ENCODE assay signal across 9 cellular contexts in the genomic region with DNA sequence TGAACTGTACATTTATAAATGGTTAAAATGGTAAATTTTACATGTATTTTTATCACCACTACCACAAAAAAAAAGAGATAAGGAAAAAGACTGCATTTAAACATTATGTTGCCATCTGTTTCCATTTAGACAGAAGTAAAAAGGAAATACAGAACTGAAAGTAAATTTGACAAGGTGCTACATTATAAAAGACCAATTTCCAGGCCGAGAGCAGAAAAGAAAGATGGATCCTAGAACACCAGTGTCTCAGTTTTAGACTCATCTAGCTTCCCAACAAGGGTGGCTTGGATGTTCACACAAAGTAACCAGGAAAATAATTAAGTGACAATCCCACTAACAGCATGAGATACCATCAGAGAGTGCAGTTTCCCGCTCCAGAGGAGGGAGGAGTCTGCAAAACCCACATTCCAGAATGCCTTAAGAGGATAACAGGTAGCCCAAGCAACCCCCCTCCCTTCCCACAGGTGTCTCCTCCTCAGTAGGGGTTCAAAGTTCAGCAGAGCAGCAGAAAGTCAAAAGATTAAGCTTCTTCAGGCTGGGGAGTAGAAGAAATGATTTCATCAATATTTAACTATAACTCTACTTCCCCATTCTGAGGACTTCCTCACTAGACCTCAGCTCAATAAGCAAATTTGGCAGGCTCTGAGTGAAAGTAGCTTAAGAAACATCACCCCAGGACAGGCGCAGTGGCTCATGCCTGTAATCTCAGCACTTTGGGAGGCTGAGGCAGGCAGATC. TPM values are rescaled to one million over a fixed set of nuclear protein-coding genes. Genes with fewer than 3 reads are reported as not detected.
DNase-seq lines count a peak whose midpoint lies in the region; ATAC-seq and TF ChIP-seq lines count a peak whose summit lies in the region.
"Had no signal": no experiment of that assay in that cellular context is flagged by ENCODE, and none has a peak within 500 bp of the region (broad histone marks: within the 10 kb centered on the region; RNA-seq: fewer than 3 reads in every experiment).

No MANE protein-coding gene starts in this region.

- TF ChIP-seq CTCF in CD8-positive, alpha-beta T cell (IDR thresholded peaks at IDR 0.05), result no peak
- no peak for TF ChIP-seq CTCF in thyroid gland (IDR thresholded peaks at IDR 0.05)

- peak overlapping the region; percentile 21 for H3K27ac ChIP-seq in CD8-positive, alpha-beta T cell (ENCODE audit: low read depth, low read length)
- H3K27ac ChIP-seq in thyroid gland, result no peak overlapping the region

- no peaks in the 10 kb centered on the region for H3K27me3 Mint-ChIP-seq in CD8-positive, alpha-beta T cell (ENCODE audit: low read depth)
- no peaks in the 10 kb centered on the region for H3K27me3 Mint-ChIP-seq in activated naive CD8-positive, alpha-beta T cell treated with anti-CD3 and anti-CD28 coated beads for 36 hours

- peak overlapping the region; percentile 77 for H3K4me3 Mint-ChIP-seq in CD8-positive, alpha-beta T cell
- H3K4me3 Mint-ChIP-seq in activated naive CD8-positive, alpha-beta T cell treated with anti-CD3 and anti-CD28 coated beads for 36 hours, result peak overlapping the region; percentile 100

- no peaks in the 10 kb centered on the region for H3K27me3 ChIP-seq in CD8-positive, alpha-beta T cell (ENCODE audit: insufficient read depth, low read length)
- H3K27me3 ChIP-seq in mononuclear cell (ENCODE audit: insufficient read depth, low read length), result no peaks in the 10 kb centered on the region
- no peaks in the 10 kb centered on the region for H3K27me3 ChIP-seq in thyroid gland

- intact Hi-C loops in CD8-positive, alpha-beta T cell (cut with DNase I, micrococcal nuclease), result loop anchor here (5.0 to 10.0 kb wide), 2 partner anchors 375 to 377 kb away; a partner anchor contains a TSS
- intact Hi-C loops in thyroid gland (cut with DNase I), result loop anchor here (5.0 kb wide), 1 partner anchor 42 kb away; a partner anchor contains a TSS

- peak overlapping the region; percentile 47 for H3K4me3 ChIP-seq in CD8-positive, alpha-beta T cell (ENCODE audit: low read depth, low read length)
- H3K4me3 ChIP-seq in mononuclear cell (ENCODE audit: low read length) (peak overlapping the region; percentile 37), thyroid gland (replicated peaks in 1 of 3) (no peak overlapping the region)

- no peak for DNase-seq in CD8-positive, alpha-beta T cell
- DNase-seq in KBM-7 (peak; percentile 81), DMS114 treated with DMSO at 0.1 percent for 48 hours (lab: John Stamatoyannopoulos, UW; ENCODE audit: unreplicated experiment) (no peak), thyroid gland (no peak)
- no peak for DNase-seq in activated naive CD8-positive, alpha-beta T cell treated with anti-CD3 and anti-CD28 coated beads for 36 hours
- DNase-seq: NCI-H526 had no signal

- TF ChIP-seq POLR2A in thyroid gland (IDR thresholded peaks at IDR 0.05), result no peak

- no peak for ATAC-seq in CD8-positive, alpha-beta T cell
- ATAC-seq in HG02981 (IDR thresholded peaks at IDR 0.05; ENCODE audit: unreplicated experiment) (no peak), HG02678 (IDR thresholded peaks at IDR 0.05; ENCODE audit: unreplicated experiment) (no peak)

- in situ Hi-C loops in KBM-7 (cut with MboI; ENCODE audit: low pct_unique_long_range_greater_than_20kb, low sequenced_read_pairs), result no loop called here

- 74 to 77% methylated on average over 3 of the region's 3 CpGs for WGBS in thyroid gland, 2 donors

- H3K36me3 ChIP-seq in CD8-positive, alpha-beta T cell (ENCODE audit: insufficient read depth, low read length), result peaks cover 9% of the 10 kb centered on the region
- peaks cover 0 to 5% of the 10 kb centered on the region in 2 donors for H3K36me3 ChIP-seq in thyroid gland

- POLR2A ChIA-PET in CD8-positive, alpha-beta T cell (lab: Charles Lee), result interaction anchor here (3.4 to 3.7 kb wide), 2 partner anchors 22 to 189 kb away, joined by 15 to 21 read pairs; a partner anchor contains a TSS

- peaks cover 73% of the 10 kb centered on the region for H3K4me1 Mint-ChIP-seq in CD8-positive, alpha-beta T cell (ENCODE audit: low read depth)
- peaks cover 66% of the 10 kb centered on the region for H3K4me1 Mint-ChIP-seq in activated naive CD8-positive, alpha-beta T cell treated with anti-CD3 and anti-CD28 coated beads for 36 hours

- H3K9me3 ChIP-seq in CD8-positive, alpha-beta T cell (ENCODE audit: low read length), result no peaks in the 10 kb centered on the region
- H3K9me3 ChIP-seq in mononuclear cell (ENCODE audit: low read depth, low read length), result no peaks in the 10 kb centered on the region
- H3K9me3 ChIP-seq in thyroid gland, result no peaks in the 10 kb centered on the region

- H3K4me1 ChIP-seq in CD8-positive, alpha-beta T cell (ENCODE audit: insufficient read depth, low read length), result peaks cover 72% of the 10 kb centered on the region
- H3K4me1 ChIP-seq in mononuclear cell (ENCODE audit: insufficient read depth, low read length) (peaks cover 79% of the 10 kb centered on the region), thyroid gland (peaks cover 37 to 51% of the 10 kb centered on the region in 2 donors)

- H3K27ac Mint-ChIP-seq in CD8-positive, alpha-beta T cell, result peak overlapping the region; percentile 95
- peak overlapping the region; percentile 100 for H3K27ac Mint-ChIP-seq in activated naive CD8-positive, alpha-beta T cell treated with anti-CD3 and anti-CD28 coated beads for 36 hours

- CTCF ChIA-PET in CD8-positive, alpha-beta T cell (lab: Charles Lee), result interaction anchor here (0.7 to 1.4 kb wide), 2 partner anchors 12 to 75 kb away, joined by 3 read pairs; a partner anchor contains a TSS

- H3K9me3 Mint-ChIP-seq in CD8-positive, alpha-beta T cell, result no peaks in the 10 kb centered on the region
- no peaks in the 10 kb centered on the region for H3K9me3 Mint-ChIP-seq in activated naive CD8-positive, alpha-beta T cell treated with anti-CD3 and anti-CD28 coated beads for 36 hours

- peaks cover 62% of the 10 kb centered on the region for H3K36me3 Mint-ChIP-seq in CD8-positive, alpha-beta T cell
- peaks cover 60% of the 10 kb centered on the region for H3K36me3 Mint-ChIP-seq in activated naive CD8-positive, alpha-beta T cell treated with anti-CD3 and anti-CD28 coated beads for 36 hours

RNA-seq across cellular contexts. Expression of a gene that starts 11.8 kb away (rescaled TPM):
- 100 to 1,000 TPM; 341 to 347 TPM for total RNA-seq in CD8-positive, alpha-beta T cell
- total RNA-seq in activated naive CD8-positive, alpha-beta T cell treated with anti-CD3 and anti-CD28 coated beads for 36 hours, result 100 to 1,000 TPM; 725 to 753 TPM
- total RNA-seq in mononuclear cell (973 TPM), thyroid gland (100 to 1,000 TPM; 227 to 352 (median 298) TPM)

RNA-seq across cellular contexts. Expression of a gene that starts 25.2 kb away (rescaled TPM):
- total RNA-seq in CD8-positive, alpha-beta T cell, result under 1 TPM in 1 of 2 experiments, not detected in 1; 0.17 TPM
- total RNA-seq in activated naive CD8-positive, alpha-beta T cell treated with anti-CD3 and anti-CD28 coated beads for 36 hours, result under 1 TPM in 1 of 2 experiments, not detected in 1; 0.04 TPM
- under 0.01 TPM for total RNA-seq in mononuclear cell
- total RNA-seq in thyroid gland, result under 1 TPM in 3 of 4 donors, not detected in 1; 0.13 to 0.38 (median 0.22) TPM

RNA-seq across cellular contexts. Expression of a gene that starts 26.0 kb away (rescaled TPM):
- not detected for total RNA-seq in CD8-positive, alpha-beta T cell
- not detected for total RNA-seq in activated naive CD8-positive, alpha-beta T cell treated with anti-CD3 and anti-CD28 coated beads for 36 hours
- not detected for total RNA-seq in mononuclear cell
- total RNA-seq in thyroid gland, result not detected

RNA-seq across cellular contexts. Expression of a gene that starts 40.6 kb away (rescaled TPM):
- total RNA-seq in CD8-positive, alpha-beta T cell, result 100 to 1,000 TPM; 212 to 226 TPM
- total RNA-seq in activated naive CD8-positive, alpha-beta T cell treated with anti-CD3 and anti-CD28 coated beads for 36 hours, result 100 to 1,000 TPM; 247 to 266 TPM
- total RNA-seq in mononuclear cell (109 TPM), thyroid gland (100 to 1,000 TPM in 2 of 4 donors, 10 to 100 TPM in 2; 57.8 to 102 (median 88.8) TPM)

Comparison
In these comparisons a context has a peak if more than half of its experiments do, and no peak if none do; other contexts are left out.
1. H3K4me3 ChIP-seq: peak in CD8-positive, alpha-beta T cell (single experiment) and mononuclear cell (single experiment); none in thyroid gland (0 of 3).